ENCODE assay signal across 8 cellular contexts in genomic region chrX:101409043-101409442, GRCh38. TPM values are rescaled to one million over a fixed set of nuclear protein-coding genes. Genes with fewer than 3 reads are reported as not detected.
DNase-seq lines count a peak whose midpoint lies in the region; ATAC-seq and TF ChIP-seq lines count a peak whose summit lies in the region.

No MANE protein-coding gene starts in this region.

- H3K27me3 Mint-ChIP-seq in dendritic cell treated with granulocyte-macrophage colony-stimulating factor and Interleukin-4, amounts not matched to agents 40 ng/mL and 50 ng/mL, for 4 days: no peaks in the 10 kb centered on the region
- H3K27me3 Mint-ChIP-seq in natural killer cell (ENCODE audit: low read depth in 2 of 2): no peaks in the 10 kb centered on the region

- in situ Hi-C loops in ACHN (cut with HindIII; ENCODE audit: low pct_ligation_motif_present, low pct_unique_long_range_greater_than_20kb, low sequenced_read_pairs): no loop called here

- peak overlapping the region; percentile 81 to 97 (median 93) for H3K27ac ChIP-seq in BLaER1 treated with 17β-estradiol and CSF1 and Interleukin-3, amounts not matched to agents 10 nM and 100 nM

- H3K9me3 ChIP-seq in BLaER1 treated with 17β-estradiol and CSF1 and Interleukin-3, amounts not matched to agents 10 nM and 100 nM (replicated peaks in 1 of 11): peaks cover 0 to 12% (median 5%) of the 10 kb centered on the region in 11 experiments; a peak in 5 of 22 replicates

- peaks cover 0 to 27% (median 11%) of the 10 kb centered on the region in 11 experiments; a peak in 11 of 22 replicates for H4K20me1 ChIP-seq in BLaER1 treated with 17β-estradiol and CSF1 and Interleukin-3, amounts not matched to agents 10 nM and 100 nM

- peaks cover 14 to 40% (median 25%) of the 10 kb centered on the region in 11 experiments for H3K36me3 ChIP-seq in BLaER1 treated with 17β-estradiol and CSF1 and Interleukin-3, amounts not matched to agents 10 nM and 100 nM

- intact Hi-C loops in dendritic cell treated with granulocyte-macrophage colony-stimulating factor and Interleukin-4, amounts not matched to agents 40 ng/mL and 50 ng/mL, for 4 days (cut with micrococcal nuclease): no loop called here
- intact Hi-C loops in natural killer cell (cut with micrococcal nuclease): no loop called here

- no peak for TF ChIP-seq CTCF in natural killer cell (IDR thresholded peaks at IDR 0.05)

- ATAC-seq in natural killer cell (no peak), HG02870 (IDR thresholded peaks at IDR 0.05; ENCODE audit: unreplicated experiment) (no peak), GM19397 (IDR thresholded peaks at IDR 0.05; ENCODE audit: unreplicated experiment) (no peak)

- no peaks in the 10 kb centered on the region for H3K27me3 ChIP-seq in BLaER1 treated with 17β-estradiol and CSF1 and Interleukin-3, amounts not matched to agents 10 nM and 100 nM

- H3K9me3 Mint-ChIP-seq in dendritic cell treated with granulocyte-macrophage colony-stimulating factor and Interleukin-4, amounts not matched to agents 40 ng/mL and 50 ng/mL, for 4 days: no peaks in the 10 kb centered on the region
- no peaks in the 10 kb centered on the region for H3K9me3 Mint-ChIP-seq in natural killer cell

- peak overlapping the region; percentile 55 to 81 (median 72) for H3K4me3 ChIP-seq in BLaER1 treated with 17β-estradiol and CSF1 and Interleukin-3, amounts not matched to agents 10 nM and 100 nM

- peaks cover 25% of the 10 kb centered on the region for H3K4me1 Mint-ChIP-seq in dendritic cell treated with granulocyte-macrophage colony-stimulating factor and Interleukin-4, amounts not matched to agents 40 ng/mL and 50 ng/mL, for 4 days (ENCODE audit: low read depth)
- H3K4me1 Mint-ChIP-seq in natural killer cell: peaks cover 22 to 35% of the 10 kb centered on the region in 2 donors

- DNase-seq in LHCN-M2 (ENCODE audit: low read depth) (peak; percentile 12), natural killer cell (no peak), ACHN (no peak), NCI-H510A treated with DMSO at 0.1 percent for 48 hours (lab: John Stamatoyannopoulos, UW) (no peak)

- H3K4me1 ChIP-seq in BLaER1 treated with 17β-estradiol and CSF1 and Interleukin-3, amounts not matched to agents 10 nM and 100 nM: peaks cover 7 to 50% (median 17%) of the 10 kb centered on the region in 10 experiments; a peak in 19 of 20 replicates

- H3K4me2 ChIP-seq in BLaER1 treated with 17β-estradiol and CSF1 and Interleukin-3, amounts not matched to agents 10 nM and 100 nM: peak overlapping the region; percentile 45 to 77 (median 69); a peak in 21 of 22 replicates

- peaks cover 37% of the 10 kb centered on the region for H3K36me3 Mint-ChIP-seq in dendritic cell treated with granulocyte-macrophage colony-stimulating factor and Interleukin-4, amounts not matched to agents 40 ng/mL and 50 ng/mL, for 4 days (ENCODE audit: low read depth)
- H3K36me3 Mint-ChIP-seq in natural killer cell: no peaks in the 10 kb centered on the region

- H3K9ac ChIP-seq in BLaER1 treated with 17β-estradiol and CSF1 and Interleukin-3, amounts not matched to agents 10 nM and 100 nM: peak overlapping the region; percentile 83 to 95 (median 90)

- H3K27ac Mint-ChIP-seq in dendritic cell treated with granulocyte-macrophage colony-stimulating factor and Interleukin-4, amounts not matched to agents 40 ng/mL and 50 ng/mL, for 4 days: peak overlapping the region; percentile 97
- H3K27ac Mint-ChIP-seq in natural killer cell: peak overlapping the region; percentile 95 to 96

- peak overlapping the region; percentile 74 for H3K4me3 Mint-ChIP-seq in dendritic cell treated with granulocyte-macrophage colony-stimulating factor and Interleukin-4, amounts not matched to agents 40 ng/mL and 50 ng/mL, for 4 days
- H3K4me3 Mint-ChIP-seq in natural killer cell: peak overlapping the region; percentile 94

RNA-seq across cellular contexts. Expression of gene HNRNPH2, which starts 1.0 kb away (rescaled TPM):
- total RNA-seq in LHCN-M2 (2014; rRNA removed): 65.1 and 71.9 TPM in 2 replicates
- polyA plus RNA-seq in LHCN-M2 (2012): 47.9 TPM
- 10 to 100 TPM; 47.3 to 56.1 (median 52.9) TPM for total RNA-seq in natural killer cell

RNA-seq across cellular contexts. Expression of gene GLA, which starts 1.3 kb away (rescaled TPM):
- total RNA-seq in LHCN-M2 (2014; rRNA removed) (52.1 and 62.6 TPM in 2 replicates), natural killer cell (10 to 100 TPM; 34.9 to 71.9 (median 47.9) TPM)
- polyA plus RNA-seq in LHCN-M2 (2012): 34.3 TPM

RNA-seq across cellular contexts. Expression of gene RPL36A, which starts 18.2 kb away (rescaled TPM):
- 1,273 and 1,873 TPM in 2 replicates for total RNA-seq in LHCN-M2 (2014; rRNA removed)
- polyA plus RNA-seq in LHCN-M2 (2012): 1,805 TPM
- total RNA-seq in natural killer cell: 100 to 1,000 TPM in 1 of 3 donors, 10 to 100 TPM in 2; 88.0 to 108 (median 91.5) TPM

RNA-seq across cellular contexts. Expression of gene BTK, which starts 23.1 kb away (rescaled TPM):
- not detected in 2 replicates for total RNA-seq in LHCN-M2 (2014; rRNA removed)
- not detected for polyA plus RNA-seq in LHCN-M2 (2012)
- total RNA-seq in natural killer cell: 10 to 100 TPM in 1 of 3 donors, 1 to 10 TPM in 2; 4.4 to 48.2 (median 9.0) TPM

Comparison
In these comparisons a context has a peak if more than half of its experiments do, and no peak if none do; other contexts are left out.
1. RNA of gene RPL36A, which starts 18.2 kb away (total RNA-seq): 1,273 to 1,873 TPM in LHCN-M2; 88.0 to 108 TPM in natural killer cell; every median in the first group is over 10 times any median in the second.